In the genomic region with DNA sequence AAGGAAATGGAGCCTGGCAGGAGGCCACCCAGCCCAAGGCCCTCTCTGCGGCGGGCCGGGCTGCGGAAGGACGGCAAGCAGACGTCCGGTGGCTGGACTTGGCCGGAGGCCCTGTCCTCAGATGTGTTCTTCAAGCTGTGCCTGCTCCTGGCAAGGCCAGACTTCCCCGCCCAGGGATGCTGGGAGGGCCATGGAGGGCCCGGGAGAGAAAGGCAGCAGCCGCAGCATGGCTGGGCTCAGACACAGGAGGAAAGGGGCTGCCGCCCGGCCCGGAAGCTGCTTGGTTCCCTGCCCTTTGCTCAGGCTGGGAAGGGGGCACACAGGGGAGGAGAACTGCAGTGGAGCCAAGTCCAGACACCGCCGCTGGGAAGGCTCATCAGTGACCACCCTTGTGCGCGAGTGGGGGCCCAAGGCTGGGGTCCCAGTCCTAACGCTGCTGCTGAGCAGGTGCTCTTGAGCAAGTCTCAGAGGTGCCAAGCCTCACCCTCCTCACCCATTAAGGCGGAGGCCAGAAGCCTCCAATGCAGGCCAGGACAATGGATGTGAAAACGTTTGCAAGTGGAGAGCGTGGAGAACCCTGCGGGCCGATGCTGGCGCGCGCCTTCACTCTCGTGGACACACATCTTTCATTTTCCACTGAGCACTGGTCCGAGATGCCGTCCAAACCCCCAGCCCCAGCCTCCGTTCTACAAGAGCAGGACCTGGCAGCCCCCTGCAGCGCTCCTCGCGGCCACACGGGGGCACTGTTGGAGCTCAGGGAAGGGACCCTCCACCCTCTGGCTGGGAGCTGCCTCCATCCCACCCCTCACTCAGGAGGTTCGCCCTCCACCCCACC, we compare ENCODE assay signal across 8 cellular contexts. TPM values are rescaled to one million over a fixed set of nuclear protein-coding genes. Genes with fewer than 3 reads are reported as not detected.
DNase-seq lines count a peak whose midpoint lies in the region; ATAC-seq and TF ChIP-seq lines count a peak whose summit lies in the region.

No MANE protein-coding gene starts in this region.

- in situ Hi-C loops in transverse colon (cut with MboI; ENCODE audit: low pct_ligation_motif_present in 1 of 4, low pct_unique_long_range_greater_than_20kb in 1 of 4, low sequenced_read_pairs in 3 of 4) = no loop called here

- H3K36me3 Mint-ChIP-seq in activated T-cell treated with anti-CD3 and anti-CD28 coated beads, Interleukin-2, amount 50 U/mL, for 72 hours (ENCODE audit: insufficient read depth in 2 of 2) = no peaks in the 10 kb centered on the region

- no peak for TF ChIP-seq POLR2A in transverse colon (IDR thresholded peaks at IDR 0.05)

- WGBS in transverse colon (ENCODE audit: low coverage in 1 of 2), 2 donors = 0 to 52% methylated on average over 1 to 27 of the region's 36 CpGs

- H3K36me3 ChIP-seq in parathyroid adenoma (ENCODE audit: control insufficient read depth, insufficient read depth, low read length) = no peaks in the 10 kb centered on the region
- no peaks in the 10 kb centered on the region for H3K36me3 ChIP-seq in transverse colon

- H3K27ac Mint-ChIP-seq in activated T-cell treated with anti-CD3 and anti-CD28 coated beads, Interleukin-2, amount 50 U/mL, for 72 hours = no peak overlapping the region

- no peak overlapping the region for H3K9ac ChIP-seq in parathyroid adenoma

- peaks cover 25% of the 10 kb centered on the region for H3K27me3 Mint-ChIP-seq in activated T-cell treated with anti-CD3 and anti-CD28 coated beads, Interleukin-2, amount 50 U/mL, for 72 hours (ENCODE audit: low read depth)

- no peak overlapping the region for H3K4me3 ChIP-seq in parathyroid adenoma (ENCODE audit: low read depth, low read length)
- no peak overlapping the region for H3K4me3 ChIP-seq in transverse colon

- DNase-seq in SIG-M5 treated with dmso at 0.1 percent for 504 hours (lab: John Stamatoyannopoulos, UW; ENCODE audit: unreplicated experiment) (peak; percentile 10), SIG-M5 (lab: John Stamatoyannopoulos, UW) (no peak), NOMO-1 treated with dmso at 0.1 percent for 144 hours (lab: John Stamatoyannopoulos, UW; ENCODE audit: unreplicated experiment) (peak; percentile 10), fibroblast of the conjunctiva (ENCODE audit: low read depth) (peak; percentile 45), transverse colon (peak; percentile 54)
- DNase-seq in activated T-cell treated with anti-CD3 and anti-CD28 coated beads, Interleukin-2, amount 50 U/mL, for 72 hours = peak; percentile 74 to 79

- H3K4me3 Mint-ChIP-seq in activated T-cell treated with anti-CD3 and anti-CD28 coated beads, Interleukin-2, amount 50 U/mL, for 72 hours = no peak overlapping the region

- H3K79me2 ChIP-seq in parathyroid adenoma = no peaks in the 10 kb centered on the region

- H3K27ac ChIP-seq in parathyroid adenoma (no peak overlapping the region), transverse colon (no peak overlapping the region)

- H3K4me2 ChIP-seq in parathyroid adenoma (ENCODE audit: low read length) = no peak overlapping the region

- H3K9me3 Mint-ChIP-seq in activated T-cell treated with anti-CD3 and anti-CD28 coated beads, Interleukin-2, amount 50 U/mL, for 72 hours = no peaks in the 10 kb centered on the region

- H3K27me3 ChIP-seq in parathyroid adenoma (ENCODE audit: control insufficient read depth, insufficient read depth, low read length) (peaks cover 4% of the 10 kb centered on the region), transverse colon (peaks cover 40% of the 10 kb centered on the region)

- H3K9me3 ChIP-seq in parathyroid adenoma (ENCODE audit: control insufficient read depth, low read length) (no peaks in the 10 kb centered on the region), transverse colon (no peaks in the 10 kb centered on the region)

- no peak for TF ChIP-seq EP300 in transverse colon (IDR thresholded peaks at IDR 0.05; ENCODE audit: low read depth)

- peaks cover 9% of the 10 kb centered on the region for H3K4me1 ChIP-seq in parathyroid adenoma
- H3K4me1 ChIP-seq in transverse colon = peaks cover 0 to 17% (median 5%) of the 10 kb centered on the region in 4 donors

- no peaks in the 10 kb centered on the region for H3K4me1 Mint-ChIP-seq in activated T-cell treated with anti-CD3 and anti-CD28 coated beads, Interleukin-2, amount 50 U/mL, for 72 hours (ENCODE audit: low read depth)

- ATAC-seq in activated T-cell treated with anti-CD3 and anti-CD28 coated beads, Interleukin-2, amount 50 U/mL, for 72 hours (replicated peaks in 1 of 2) = peak; percentile 57 to 59
- ATAC-seq in HG03457 (IDR thresholded peaks at IDR 0.05; ENCODE audit: unreplicated experiment) = no peak

- TF ChIP-seq CTCF in parathyroid adenoma (IDR thresholded peaks at IDR 0.05) (peak; percentile 86), transverse colon (IDR thresholded peaks at IDR 0.05) (peak; percentile 70 to 91 (median 81))

- intact Hi-C loops in transverse colon (cut with DNase I; ENCODE audit: low total_unique reads) = no loop called here

- no peak overlapping the region for H2AFZ ChIP-seq in parathyroid adenoma

RNA-seq across cellular contexts. Expression of a gene that starts 7.9 kb away (rescaled TPM):
- not detected for total RNA-seq in activated T-cell treated with anti-CD3 and anti-CD28 coated beads, Interleukin-2, amount 50 U/mL, for 72 hours
- total RNA-seq in transverse colon = not detected

RNA-seq across cellular contexts. Expression of a gene that starts 18.1 kb away (rescaled TPM):
- total RNA-seq in activated T-cell treated with anti-CD3 and anti-CD28 coated beads, Interleukin-2, amount 50 U/mL, for 72 hours = not detected
- total RNA-seq in transverse colon = 10 to 100 TPM in 1 of 4 donors, 1 to 10 TPM in 2, not detected in 1; 4.9 to 11.6 (median 9.8) TPM

RNA-seq across cellular contexts. Expression of a gene that starts 45.4 kb away (rescaled TPM):
- not detected for total RNA-seq in activated T-cell treated with anti-CD3 and anti-CD28 coated beads, Interleukin-2, amount 50 U/mL, for 72 hours
- total RNA-seq in transverse colon = 1 to 10 TPM in 1 of 4 donors, under 1 TPM in 2, not detected in 1; 0.32 to 2.2 (median 0.82) TPM
